ENCODE assay signal across 22 cellular contexts in the genomic region with DNA sequence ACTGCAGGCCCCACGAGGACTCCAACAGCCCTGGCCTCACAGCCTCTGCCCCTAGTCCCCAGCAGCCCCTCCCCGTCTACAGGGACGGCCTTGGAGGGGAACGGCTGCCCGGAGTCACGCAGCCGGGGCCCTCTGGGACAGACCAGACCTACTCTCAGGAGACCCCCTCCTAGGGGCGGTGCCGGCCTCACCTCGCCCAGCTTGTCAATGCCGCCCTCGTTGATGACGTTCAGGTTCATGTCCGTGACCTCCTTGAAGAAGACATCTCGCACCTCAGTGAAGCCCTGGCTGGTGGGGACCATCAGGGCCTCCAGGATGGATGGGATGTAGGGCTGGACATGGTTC. TPM values are rescaled to one million over a fixed set of nuclear protein-coding genes. Genes with fewer than 3 reads are reported as not detected.
DNase-seq lines count a peak whose midpoint lies in the region; ATAC-seq and TF ChIP-seq lines count a peak whose summit lies in the region.
"Had no signal": no experiment of that assay in that cellular context is flagged by ENCODE, and none has a peak within 500 bp of the region (broad histone marks: within the 10 kb centered on the region; RNA-seq: fewer than 3 reads in every experiment).

No MANE protein-coding gene starts in this region.

- peaks cover 40% of the 10 kb centered on the region for H3F3A ChIP-seq in SK-N-SH (replicated peaks; ENCODE audit: insufficient read depth)

- no peaks in the 10 kb centered on the region for H3K27me3 ChIP-seq in CD8-positive, alpha-beta memory T cell (ENCODE audit: insufficient read depth, low read length, poor library complexity, severe bottlenecking)
- H3K27me3 ChIP-seq in fibroblast of lung (ENCODE audit: control insufficient read depth, insufficient read depth, low read length) = no peaks in the 10 kb centered on the region
- H3K27me3 ChIP-seq in lower lobe of right lung (ENCODE audit: low read depth) = no peaks in the 10 kb centered on the region
- H3K27me3 ChIP-seq in stomach = no peaks in the 10 kb centered on the region
- no peaks in the 10 kb centered on the region for H3K27me3 ChIP-seq in tibial nerve
- H3K27me3 ChIP-seq in SK-N-SH (ENCODE audit: insufficient read depth) = no peaks in the 10 kb centered on the region

- intact Hi-C loops in lower lobe of right lung (cut with DNase I) = no loop called here
- intact Hi-C loops in stomach (cut with DNase I; ENCODE audit: low total_unique reads) = no loop called here

- no peaks in the 10 kb centered on the region for H3K36me3 ChIP-seq in CD8-positive, alpha-beta memory T cell (ENCODE audit: insufficient read depth, low read length)
- peaks cover 55% of the 10 kb centered on the region for H3K36me3 ChIP-seq in fibroblast of lung (ENCODE audit: control insufficient read depth, insufficient read depth, low read length)
- peaks cover 95% of the 10 kb centered on the region for H3K36me3 ChIP-seq in lower lobe of right lung
- H3K36me3 ChIP-seq in stomach = peaks cover 61 to 100% (median 97%) of the 10 kb centered on the region in 4 donors
- peaks cover 0 to 97% (median 2%) of the 10 kb centered on the region in 3 donors for H3K36me3 ChIP-seq in tibial nerve
- peaks cover 50 to 53% of the 10 kb centered on the region in 2 experiments for H3K36me3 ChIP-seq in SK-N-SH (replicated peaks in 1 of 2; ENCODE audit: control insufficient read depth in 1 of 2, insufficient read depth in 2 of 2, low read length in 1 of 2)

- H3K27ac ChIP-seq in CD8-positive, alpha-beta memory T cell (ENCODE audit: low read depth, low read length) = peak overlapping the region; percentile 24
- H3K27ac ChIP-seq in fibroblast of lung (ENCODE audit: insufficient read depth, low read length) (peak overlapping the region; percentile 1), lower lobe of right lung (peak overlapping the region; percentile 60), stomach (peak overlapping the region; percentile 11 to 72 (median 66)), tibial nerve (peak overlapping the region in 2 of 4 donors; percentile 1 to 57), SK-N-SH (ENCODE audit: low read depth in 2 of 2, low read length in 1 of 2) (peak overlapping the region in 1 of 2 experiments; percentile 27; a peak in 1 of 4 replicates)
- H3K27ac ChIP-seq: A549 had no signal

- no peak overlapping the region for H3K4me2 ChIP-seq in fibroblast of lung (ENCODE audit: extremely low read depth, insufficient read depth, low read length)
- H3K4me2 ChIP-seq in SK-N-SH = no peak overlapping the region
- H3K4me2 ChIP-seq: A549, GM23338 had no signal

- 57 to 71% (median 67%) methylated on average over 11 to 15 of the region's 15 CpGs for WGBS in stomach, 5 donors
- WGBS in tibial nerve, 2 donors = 75 to 78% methylated on average over 12 to 15 of the region's 15 CpGs
- 94% methylated on average over 15 of the region's 15 CpGs for WGBS in SK-N-SH (ENCODE audit: low lambda C conversion rate)

- H3K36me3 Mint-ChIP-seq in CD8-positive, alpha-beta memory T cell = peaks cover 0 to 15% (median 3%) of the 10 kb centered on the region in 3 donors
- H3K36me3 Mint-ChIP-seq in WTC11 = peaks cover 8% of the 10 kb centered on the region
- H3K36me3 Mint-ChIP-seq: activated naive CD4-positive, alpha-beta T cell treated with anti-CD3 and anti-CD28 coated beads, Interleukin-2, amount 50 U/mL, for 24 hours; stimulated activated memory B cell treated with anti-CD40 and anti-IgM and Interleukin-4, amounts not matched to agents 10 μg/mL and 1 μg/mL and 100 μg/mL, for 72 hours had no signal

- TF ChIP-seq RAD21 in SK-N-SH (IDR thresholded peaks at IDR 0.05; ENCODE audit: low read length) = no peak

- no peaks in the 10 kb centered on the region for H3K9me2 ChIP-seq in SK-N-SH

- no peak for TF ChIP-seq POLR2A in stomach (IDR thresholded peaks at IDR 0.05)
- no peak for TF ChIP-seq POLR2A in tibial nerve (IDR thresholded peaks at IDR 0.05)

- no peaks in the 10 kb centered on the region for H3K9me3 Mint-ChIP-seq in CD8-positive, alpha-beta memory T cell
- no peaks in the 10 kb centered on the region for H3K9me3 Mint-ChIP-seq in WTC11
- H3K9me3 Mint-ChIP-seq: activated naive CD4-positive, alpha-beta T cell treated with anti-CD3 and anti-CD28 coated beads, Interleukin-2, amount 50 U/mL, for 24 hours; activated T-cell treated with anti-CD3 and anti-CD28 coated beads, Interleukin-2, amount 50 U/mL, for 4 hours; GM23338; nephron; stimulated activated memory B cell treated with anti-CD40 and anti-IgM and Interleukin-4, amounts not matched to agents 10 μg/mL and 1 μg/mL and 100 μg/mL, for 72 hours; type B pancreatic cell had no signal

- H3K4me1 ChIP-seq in CD8-positive, alpha-beta memory T cell (ENCODE audit: insufficient read depth, low read length) = no peaks in the 10 kb centered on the region
- H3K4me1 ChIP-seq in fibroblast of lung (ENCODE audit: control insufficient read depth, extremely low read depth, insufficient read depth, low read length) (peaks cover 14% of the 10 kb centered on the region), lower lobe of right lung (no peaks in the 10 kb centered on the region), stomach (peaks cover 4 to 40% (median 20%) of the 10 kb centered on the region in 4 donors), tibial nerve (peaks cover 0 to 26% (median 3%) of the 10 kb centered on the region in 4 donors), SK-N-SH (ENCODE audit: control insufficient read depth in 1 of 2, insufficient read depth in 2 of 2, low read depth in 1 of 2, low read length in 1 of 2) (peaks cover 10 to 12% of the 10 kb centered on the region in 2 experiments; a peak in 2 of 4 replicates)

- H2AFZ ChIP-seq in fibroblast of lung (ENCODE audit: low read length) (no peak overlapping the region), SK-N-SH (ENCODE audit: low read depth) (no peak overlapping the region)
- H2AFZ ChIP-seq: GM23338 had no signal

- no peaks in the 10 kb centered on the region for H3K9me3 ChIP-seq in CD8-positive, alpha-beta memory T cell (ENCODE audit: low read length)
- H3K9me3 ChIP-seq in fibroblast of lung (ENCODE audit: control insufficient read depth, insufficient read depth, low read depth, low read length) = no peaks in the 10 kb centered on the region
- H3K9me3 ChIP-seq in lower lobe of right lung = no peaks in the 10 kb centered on the region
- no peaks in the 10 kb centered on the region for H3K9me3 ChIP-seq in stomach
- no peaks in the 10 kb centered on the region for H3K9me3 ChIP-seq in tibial nerve
- no peaks in the 10 kb centered on the region for H3K9me3 ChIP-seq in SK-N-SH
- H3K9me3 ChIP-seq: A549 had no signal

- ATAC-seq in lower lobe of right lung (no peak), WTC11 (no peak)
- ATAC-seq: A549; activated CD4-positive, alpha-beta T cell treated with anti-CD3 and anti-CD28 coated beads for 36 hours; activated T-cell treated with anti-CD3 and anti-CD28 coated beads, Interleukin-2, amount 50 U/mL, for 4 hours; GM23338; stimulated activated memory B cell treated with anti-CD40 and anti-IgM and Interleukin-4, amounts not matched to agents 10 μg/mL and 1 μg/mL and 100 μg/mL, for 72 hours had no signal

- TF ChIP-seq EP300 in stomach (IDR thresholded peaks at IDR 0.05) (no peak), tibial nerve (IDR thresholded peaks at IDR 0.05) (no peak), SK-N-SH (IDR thresholded peaks at IDR 0.05; ENCODE audit: borderline replicate concordance in 1 of 2, low read depth in 1 of 2, low read length in 1 of 2) (no peak)

- H3K4me3 Mint-ChIP-seq in CD8-positive, alpha-beta memory T cell = no peak overlapping the region
- H3K4me3 Mint-ChIP-seq in WTC11 = no peak overlapping the region
- H3K4me3 Mint-ChIP-seq: activated CD4-positive, alpha-beta T cell treated with anti-CD3 and anti-CD28 coated beads for 36 hours; activated naive CD4-positive, alpha-beta T cell treated with anti-CD3 and anti-CD28 coated beads, Interleukin-2, amount 50 U/mL, for 24 hours; activated T-cell treated with anti-CD3 and anti-CD28 coated beads, Interleukin-2, amount 50 U/mL, for 4 hours; GM23338; nephron; stimulated activated memory B cell treated with anti-CD40 and anti-IgM and Interleukin-4, amounts not matched to agents 10 μg/mL and 1 μg/mL and 100 μg/mL, for 72 hours; type B pancreatic cell had no signal

- H3K27ac Mint-ChIP-seq in CD8-positive, alpha-beta memory T cell = peak overlapping the region in 1 of 8 donors; percentile 38
- no peak overlapping the region for H3K27ac Mint-ChIP-seq in WTC11
- H3K27ac Mint-ChIP-seq: activated CD4-positive, alpha-beta T cell treated with anti-CD3 and anti-CD28 coated beads for 36 hours; activated naive CD4-positive, alpha-beta T cell treated with anti-CD3 and anti-CD28 coated beads, Interleukin-2, amount 50 U/mL, for 24 hours; GM23338; nephron; stimulated activated memory B cell treated with anti-CD40 and anti-IgM and Interleukin-4, amounts not matched to agents 10 μg/mL and 1 μg/mL and 100 μg/mL, for 72 hours; type B pancreatic cell had no signal

- H4K20me1 ChIP-seq in fibroblast of lung (ENCODE audit: control insufficient read depth, extremely low read depth, insufficient read depth, low read length) (no peaks in the 10 kb centered on the region), SK-N-SH (ENCODE audit: insufficient read depth) (no peaks in the 10 kb centered on the region)

- CTCF ChIA-PET in CD8-positive, alpha-beta memory T cell (lab: Charles Lee) = no interaction called here
- CTCF ChIA-PET in WTC11 (lab: Charles Lee) (interaction anchor here (0.6 to 1.2 kb wide), 4 partner anchors 16 to 151 kb away, joined by 3 to 5 read pairs (median 3); no protein-coding TSS in a partner anchor), SK-N-SH (lab: Yijun Ruan, JAX) (interaction anchor here (1.0 to 14.3 kb wide), 3 partner anchors 12 to 73 kb away, joined by 3 to 277 read pairs (median 4); no protein-coding TSS in a partner anchor)

- H3K9ac ChIP-seq in fibroblast of lung (ENCODE audit: insufficient read depth, low read length) = peak overlapping the region; percentile 16
- H3K9ac ChIP-seq in SK-N-SH = no peak overlapping the region

- H3K27me3 Mint-ChIP-seq in CD8-positive, alpha-beta memory T cell = peaks cover 0 to 1% of the 10 kb centered on the region in 2 donors
- no peaks in the 10 kb centered on the region for H3K27me3 Mint-ChIP-seq in WTC11 (ENCODE audit: low read depth)
- H3K27me3 Mint-ChIP-seq: activated CD4-positive, alpha-beta T cell treated with anti-CD3 and anti-CD28 coated beads for 36 hours; activated naive CD4-positive, alpha-beta T cell treated with anti-CD3 and anti-CD28 coated beads, Interleukin-2, amount 50 U/mL, for 24 hours; stimulated activated memory B cell treated with anti-CD40 and anti-IgM and Interleukin-4, amounts not matched to agents 10 μg/mL and 1 μg/mL and 100 μg/mL, for 72 hours; type B pancreatic cell had no signal

- H3K79me2 ChIP-seq in fibroblast of lung (ENCODE audit: control insufficient read depth, insufficient read depth, low read length) (peaks cover 69% of the 10 kb centered on the region), SK-N-SH (ENCODE audit: insufficient read depth) (peaks cover 69% of the 10 kb centered on the region)

- TF ChIP-seq CTCF in fibroblast of lung (conservative IDR thresholded peaks at IDR 0.05 in 1 of 2, IDR thresholded peaks at IDR 0.05 in 1 of 2; ENCODE audit: low read depth in 1 of 2, low read length in 2 of 2) (no peak), lower lobe of right lung (IDR thresholded peaks at IDR 0.05) (no peak), stomach (IDR thresholded peaks at IDR 0.05) (no peak), WTC11 (IDR thresholded peaks at IDR 0.05) (no peak), tibial nerve (IDR thresholded peaks at IDR 0.05) (no peak), SK-N-SH (IDR thresholded peaks at IDR 0.05) (no peak)

- no peak for DNase-seq in CD8-positive, alpha-beta memory T cell
- DNase-seq in fibroblast of lung (ENCODE audit: low read depth in 2 of 2) (no peak), lower lobe of right lung (no peak), stomach (no peak), SKM-1 treated with dmso at 0.1 percent for 144 hours (lab: John Stamatoyannopoulos, UW; ENCODE audit: unreplicated experiment) (no peak), WTC11 (ENCODE audit: low spot score) (no peak), tibial nerve (ENCODE audit: low spot score in 2 of 2) (no peak), SK-N-SH (no peak)
- DNase-seq: activated CD4-positive, alpha-beta T cell treated with anti-CD3 and anti-CD28 coated beads for 36 hours; activated T-cell treated with anti-CD3 and anti-CD28 coated beads, Interleukin-2, amount 50 U/mL, for 4 hours; Calu3; effector CD4-positive, alpha-beta T cell; NCI-H1105; NCI-H2029 treated with DMSO at 0.1 percent for 48 hours; NCI-H774 had no signal

- no peaks in the 10 kb centered on the region for H3K4me1 Mint-ChIP-seq in CD8-positive, alpha-beta memory T cell
- peaks cover 10% of the 10 kb centered on the region for H3K4me1 Mint-ChIP-seq in WTC11
- H3K4me1 Mint-ChIP-seq: activated CD4-positive, alpha-beta T cell treated with anti-CD3 and anti-CD28 coated beads for 36 hours; activated naive CD4-positive, alpha-beta T cell treated with anti-CD3 and anti-CD28 coated beads, Interleukin-2, amount 50 U/mL, for 24 hours; nephron; stimulated activated memory B cell treated with anti-CD40 and anti-IgM and Interleukin-4, amounts not matched to agents 10 μg/mL and 1 μg/mL and 100 μg/mL, for 72 hours had no signal

- H3K4me3 ChIP-seq in CD8-positive, alpha-beta memory T cell (ENCODE audit: low read length) = no peak overlapping the region
- no peak overlapping the region for H3K4me3 ChIP-seq in fibroblast of lung (replicated peaks in 1 of 4; ENCODE audit: control extremely low read depth in 1 of 4, insufficient read depth in 1 of 4, low read depth in 3 of 4, low read length in 4 of 4)
- no peak overlapping the region for H3K4me3 ChIP-seq in lower lobe of right lung
- no peak overlapping the region for H3K4me3 ChIP-seq in stomach
- no peak overlapping the region for H3K4me3 ChIP-seq in tibial nerve
- no peak overlapping the region for H3K4me3 ChIP-seq in SK-N-SH (ENCODE audit: low read depth in 2 of 2, low read length in 1 of 2)
- H3K4me3 ChIP-seq: A549, GM23338, skin epidermis had no signal

- POLR2A ChIA-PET in CD8-positive, alpha-beta memory T cell (lab: Charles Lee) = no interaction called here
- POLR2A ChIA-PET in WTC11 (lab: Charles Lee) = no interaction called here
- POLR2A ChIA-PET in SK-N-SH (lab: Yijun Ruan, JAX) = no interaction called here

RNA-seq across cellular contexts. Expression of gene LRSAM1, which starts 58.6 kb away (rescaled TPM):
- total RNA-seq in CD8-positive, alpha-beta memory T cell = 10 to 100 TPM; 22.6 to 23.0 TPM
- 9.5 TPM for polyA plus RNA-seq in CD8-positive, alpha-beta memory T cell
- total RNA-seq in fibroblast of lung = 10.0 and 18.0 TPM in 2 replicates
- 6.8 and 8.6 TPM in 2 replicates for polyA plus RNA-seq in fibroblast of lung
- 9.2 and 11.3 TPM in 2 replicates for polyA plus RNA-seq in fibroblast of lung (2012)
- 11.9 and 12.2 TPM in 2 replicates for polyA minus RNA-seq in fibroblast of lung (ENCODE audit: low replicate concordance)
- 25.9 TPM for total RNA-seq in lower lobe of right lung
- 100 to 1,000 TPM in 1 of 5 donors, 10 to 100 TPM in 3, 1 to 10 TPM in 1; 7.2 to 138 (median 28.6) TPM for total RNA-seq in stomach
- 10 to 100 TPM; 12.8 to 15.0 (median 13.0) TPM for polyA plus RNA-seq in stomach
- total RNA-seq in WTC11 (2021) = 24.6 to 32.4 TPM (median 28.8 TPM) in 3 replicates
- total RNA-seq in tibial nerve = 10 to 100 TPM; 18.8 to 44.1 (median 28.3) TPM
- polyA plus RNA-seq in SK-N-SH (2012; rRNA removed) = 5.5 and 8.0 TPM in 2 replicates
- polyA plus RNA-seq in SK-N-SH (2012; cell fraction: cytosol; rRNA removed) = 5.1 and 7.8 TPM in 2 replicates
- 35.0 and 51.3 TPM in 2 replicates for polyA plus RNA-seq in SK-N-SH (2012; cell fraction: nucleus; rRNA removed)

RNA-seq across cellular contexts. Expression of gene RPL12, which starts 58.7 kb away (rescaled TPM):
- total RNA-seq in CD8-positive, alpha-beta memory T cell = 1,000 to 10,000 TPM; 1,457 to 1,549 TPM
- polyA plus RNA-seq in CD8-positive, alpha-beta memory T cell = 1,533 TPM
- total RNA-seq in fibroblast of lung (1,387 and 1,751 TPM in 2 replicates), lower lobe of right lung (1,018 TPM), stomach (1,000 to 10,000 TPM in 4 of 5 donors, 100 to 1,000 TPM in 1; 187 to 1,693 (median 1,211) TPM), WTC11 (2021) (1,902 to 2,162 TPM (median 2,101 TPM) in 3 replicates), tibial nerve (1,000 to 10,000 TPM; 2,005 to 2,223 (median 2,119) TPM)
- polyA plus RNA-seq in fibroblast of lung (1,726 and 1,973 TPM in 2 replicates), stomach (1,000 to 10,000 TPM; 3,146 to 4,806 (median 4,080) TPM), SK-N-SH (2012; rRNA removed) (3,270 and 3,754 TPM in 2 replicates)
- polyA plus RNA-seq in fibroblast of lung (2012) = 1,989 and 2,401 TPM in 2 replicates
- polyA minus RNA-seq in fibroblast of lung (ENCODE audit: low replicate concordance) = 418 and 420 TPM in 2 replicates
- polyA plus RNA-seq in SK-N-SH (2012; cell fraction: cytosol; rRNA removed) = 3,350 and 3,639 TPM in 2 replicates
- polyA plus RNA-seq in SK-N-SH (2012; cell fraction: nucleus; rRNA removed) = 595 and 635 TPM in 2 replicates
